In the genomic region with DNA sequence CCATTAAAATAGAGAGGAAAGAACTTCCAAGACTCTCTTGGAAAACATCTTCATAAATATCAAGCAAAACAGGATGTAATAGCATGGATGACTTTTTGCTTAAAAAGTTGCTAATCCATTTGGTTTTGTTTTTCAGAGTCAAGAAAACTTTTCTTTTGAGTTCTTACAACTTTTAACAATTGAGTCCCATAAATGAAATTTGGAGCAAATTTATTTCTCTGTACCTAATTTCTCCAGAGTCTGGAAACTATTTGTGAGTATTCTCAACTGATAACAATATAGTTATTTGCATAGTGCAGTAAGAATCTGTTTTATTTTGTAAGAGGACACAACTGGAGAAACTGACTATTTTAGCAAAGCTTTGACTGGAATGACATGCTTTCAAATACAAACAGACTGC, we compare ENCODE assay signal across 33 cellular contexts.
"Had no signal": no experiment of that assay in that cellular context is flagged by ENCODE, and none has a peak within 500 bp of the region (broad histone marks: within the 10 kb centered on the region; RNA-seq: fewer than 3 reads in every experiment).

No MANE protein-coding gene starts in this region.

- DNase-seq: activated B cell treated with CpG ODN at 0.5 μM for 24 hours; activated CD4-positive, alpha-beta memory T cell treated with anti-CD3 and anti-CD28 coated beads for 36 hours; activated CD4-positive, alpha-beta T cell treated with anti-CD3 and anti-CD28 coated beads for 4 hours; activated CD4-positive, alpha-beta T cell treated with anti-CD3 and anti-CD28 coated beads, Interleukin-2, amount 50 U/mL, for 1 hour; activated CD4-positive, alpha-beta T cell treated with anti-CD3 and anti-CD28 coated beads, Interleukin-2, amount 50 U/mL, for 4 hours; activated CD4-positive, CD25-positive, alpha-beta regulatory T cell treated with anti-CD3 and anti-CD28 coated beads, Interleukin-2, amount 50 U/mL, for 72 hours; activated CD8-positive, alpha-beta memory T cell treated with anti-CD3 and anti-CD28 coated beads, Interleukin-2, amount 50 U/mL, for 4 hours; activated CD8-positive, alpha-beta T cell treated with anti-CD3 and anti-CD28 coated beads for 36 hours; activated effector memory CD4-positive, alpha-beta T cell treated with anti-CD3 and anti-CD28 coated beads, Interleukin-2, amount 50 U/mL, for 16 hours; activated gamma-delta T cell treated with Interleukin-2 at 50 U/mL for 16 hours; activated naive CD4-positive, alpha-beta T cell; activated naive CD4-positive, alpha-beta T cell treated with anti-CD3 and anti-CD28 coated beads for 36 hours; activated naive CD4-positive, alpha-beta T cell treated with anti-CD3 and anti-CD28 coated beads, Interleukin-2, amount 50 U/mL, for 16 hours; activated naive CD8-positive, alpha-beta T cell treated with anti-CD3 and anti-CD28 coated beads for 36 hours; activated T-cell treated with anti-CD3 and anti-CD28 coated beads for 4 hours; activated T-cell treated with anti-CD3 and anti-CD28 coated beads, Interleukin-2, amount 50 U/mL, for 1 hour; activated T-cell treated with anti-CD3 and anti-CD28 coated beads, Interleukin-2, amount 50 U/mL, for 4 hours; activated T-cell treated with anti-CD3 and anti-CD28 coated beads, Interleukin-2, amount 50 U/mL, for 72 hours; adrenal gland; amniotic stem cell; aorta; body of pancreas; brain microvascular endothelial cell; cerebellar nuclear complex; T-helper 2 cell; T-helper 9 cell had no signal

- H3K4me1 Mint-ChIP-seq: activated B cell treated with CpG ODN at 0.5 μM for 24 hours; activated CD4-positive, alpha-beta T cell treated with anti-CD3 and anti-CD28 coated beads, Interleukin-2, amount 10 ng/mL, durations not matched to agents 24 days and 14 days; activated naive CD8-positive, alpha-beta T cell treated with anti-CD3 and anti-CD28 coated beads for 36 hours; activated T-helper 17 cell treated with anti-CD3 and anti-CD28 coated beads, Interleukin-2, amount 50 U/mL, for 72 hours; central memory CD8-positive, alpha-beta T cell had no signal

- H3K27me3 Mint-ChIP-seq: activated B cell treated with CpG ODN at 0.5 μM for 24 hours; activated CD4-positive, alpha-beta memory T cell treated with anti-CD3 and anti-CD28 coated beads for 36 hours; activated CD4-positive, alpha-beta T cell treated with anti-CD3 and anti-CD28 coated beads, Interleukin-2, amount 10 ng/mL, durations not matched to agents 24 days and 14 days; activated CD8-positive, alpha-beta T cell treated with anti-CD3 and anti-CD28 coated beads for 36 hours; activated naive CD8-positive, alpha-beta T cell treated with anti-CD3 and anti-CD28 coated beads for 36 hours; activated T-helper 17 cell treated with anti-CD3 and anti-CD28 coated beads, Interleukin-2, amount 50 U/mL, for 72 hours; central memory CD8-positive, alpha-beta T cell had no signal

- H3K27ac Mint-ChIP-seq: activated B cell treated with CpG ODN at 0.5 μM for 24 hours; activated CD4-positive, alpha-beta memory T cell treated with anti-CD3 and anti-CD28 coated beads for 36 hours; activated CD4-positive, alpha-beta T cell treated with anti-CD3 and anti-CD28 coated beads, Interleukin-2, amount 10 ng/mL, durations not matched to agents 24 days and 14 days; activated CD8-positive, alpha-beta T cell treated with anti-CD3 and anti-CD28 coated beads for 36 hours; activated naive CD4-positive, alpha-beta T cell treated with anti-CD3 and anti-CD28 coated beads for 36 hours; activated naive CD4-positive, alpha-beta T cell treated with anti-CD3 and anti-CD28 coated beads, Interleukin-2, amount 50 U/mL, for 72 hours; activated naive CD8-positive, alpha-beta T cell treated with anti-CD3 and anti-CD28 coated beads for 36 hours; activated T-cell treated with anti-CD3 and anti-CD28 coated beads, Interleukin-2, amount 50 U/mL, for 72 hours; activated T-helper 1 cell treated with anti-CD3 and anti-CD28 coated beads, Interleukin-12 subunit alpha, Interleukin-12 subunit beta, Interleukin-2, Interleukin-4 antibody, amounts not matched to agents 30 ng/mL and 10 ng/mL and 1 ng/mL, durations not matched to agents 14 hours and 24 hours and 36 hours; activated T-helper 17 cell treated with anti-CD3 and anti-CD28 coated beads, Interleukin-2, amount 50 U/mL, for 72 hours; T-helper 1 cell treated with Interleukin-12 subunit alpha and Interleukin-12 subunit beta and Interleukin-4 antibody, amounts not matched to agents 30 μg/mL and 1 μg/mL, for 36 hours; T-helper 2 cell treated with Interferon-gamma antibody and Interleukin-4, amounts not matched to agents 5 μg/mL and 100 μg/mL, for 36 hours had no signal

- H3K4me3 Mint-ChIP-seq: activated B cell treated with CpG ODN at 0.5 μM for 24 hours; activated CD4-positive, alpha-beta memory T cell treated with anti-CD3 and anti-CD28 coated beads for 36 hours; activated CD4-positive, alpha-beta T cell treated with anti-CD3 and anti-CD28 coated beads, Interleukin-2, amount 10 ng/mL, durations not matched to agents 24 days and 14 days; activated CD8-positive, alpha-beta T cell treated with anti-CD3 and anti-CD28 coated beads for 36 hours; activated naive CD4-positive, alpha-beta T cell treated with anti-CD3 and anti-CD28 coated beads for 36 hours; activated naive CD8-positive, alpha-beta T cell treated with anti-CD3 and anti-CD28 coated beads for 36 hours; activated T-cell treated with anti-CD3 and anti-CD28 coated beads, Interleukin-2, amount 50 U/mL, for 4 hours; activated T-cell treated with anti-CD3 and anti-CD28 coated beads, Interleukin-2, amount 50 U/mL, for 72 hours; activated T-helper 1 cell treated with anti-CD3 and anti-CD28 coated beads, Interleukin-12 subunit alpha, Interleukin-12 subunit beta, Interleukin-2, Interleukin-4 antibody, amounts not matched to agents 30 ng/mL and 10 ng/mL and 1 ng/mL, durations not matched to agents 14 hours and 24 hours and 36 hours; activated T-helper 17 cell treated with anti-CD3 and anti-CD28 coated beads, Interleukin-2, amount 50 U/mL, for 72 hours; central memory CD8-positive, alpha-beta T cell; T-helper 1 cell treated with Interleukin-12 subunit alpha and Interleukin-12 subunit beta and Interleukin-4 antibody, amounts not matched to agents 30 μg/mL and 1 μg/mL, for 36 hours; T-helper 2 cell treated with Interferon-gamma antibody and Interleukin-4, amounts not matched to agents 5 μg/mL and 100 μg/mL, for 36 hours had no signal

- H3K36me3 Mint-ChIP-seq: activated CD4-positive, alpha-beta memory T cell treated with anti-CD3 and anti-CD28 coated beads for 36 hours; activated naive CD4-positive, alpha-beta T cell treated with anti-CD3 and anti-CD28 coated beads, Interleukin-2, amount 50 U/mL, for 72 hours; activated naive CD8-positive, alpha-beta T cell treated with anti-CD3 and anti-CD28 coated beads for 36 hours had no signal

- H3K9me3 Mint-ChIP-seq: activated CD4-positive, alpha-beta T cell treated with anti-CD3 and anti-CD28 coated beads, Interleukin-2, amount 10 ng/mL, durations not matched to agents 24 days and 14 days had no signal

- ATAC-seq: activated CD8-positive, alpha-beta T cell treated with anti-CD3 and anti-CD28 coated beads for 36 hours; activated naive CD4-positive, alpha-beta T cell treated with anti-CD3 and anti-CD28 coated beads, Interleukin-2, amount 50 U/mL, for 72 hours; activated T-cell treated with anti-CD3 and anti-CD28 coated beads, Interleukin-2, amount 50 U/mL, for 4 hours; activated T-cell treated with anti-CD3 and anti-CD28 coated beads, Interleukin-2, amount 50 U/mL, for 72 hours; activated T-helper 17 cell treated with anti-CD3 and anti-CD28 coated beads, Interleukin-2, amount 50 U/mL, for 72 hours; body of pancreas had no signal
